In genomic region chr19:3707868-3708206, GRCh38 we compare ENCODE assay signal across 21 cellular contexts. TPM values are rescaled to one million over a fixed set of nuclear protein-coding genes. Genes with fewer than 3 reads are reported as not detected.
DNase-seq lines count a peak whose midpoint lies in the region; ATAC-seq and TF ChIP-seq lines count a peak whose summit lies in the region.
"Had no signal": no experiment of that assay in that cellular context is flagged by ENCODE, and none has a peak within 500 bp of the region (broad histone marks: within the 10 kb centered on the region; RNA-seq: fewer than 3 reads in every experiment).

No MANE protein-coding gene starts in this region.

- BruUV-seq in PC-9 (replicated peaks; lab: Mats Ljungman, UMichigan) = no TSS peak

- H3K27me3 ChIP-seq in PC-9 (ENCODE audit: insufficient read depth, low read depth) (no peaks in the 10 kb centered on the region), parathyroid adenoma (ENCODE audit: control insufficient read depth, insufficient read depth, low read length) (no peaks in the 10 kb centered on the region)
- H3K27me3 ChIP-seq: gastroesophageal sphincter, ovary had no signal

- H3K9me3 ChIP-seq in PC-9 (ENCODE audit: insufficient read depth, low read depth) (no peaks in the 10 kb centered on the region), parathyroid adenoma (ENCODE audit: control insufficient read depth, low read length) (no peaks in the 10 kb centered on the region)
- H3K9me3 ChIP-seq: esophagus muscularis mucosa, gastroesophageal sphincter, ovary had no signal

- peaks cover 15% of the 10 kb centered on the region; the same call in 1 of the 2 replicates for H3F3A ChIP-seq in PC-9 (ENCODE audit: insufficient read depth, low read depth)

- H3K27ac ChIP-seq in C4-2B (peak overlapping the region; percentile 77), PC-9 (no peak overlapping the region), parathyroid adenoma (no peak overlapping the region)
- H3K27ac ChIP-seq: esophagus muscularis mucosa, gastroesophageal sphincter, ovary had no signal

- ATAC-seq in left colon (peak; percentile 13), HG03378 (IDR thresholded peaks at IDR 0.05; ENCODE audit: unreplicated experiment) (no peak)
- ATAC-seq: CD8-positive, alpha-beta T cell; gastroesophageal sphincter; stimulated activated naive CD8-positive, alpha-beta T cell treated with anti-CD3 and anti-CD28 coated beads, Interleukin-15, amount 100 ng/mL, for 72 hours had no signal

- DNase-seq in PC-9 = no peak
- DNase-seq in left colon = no peak
- no peak for DNase-seq in NCI-H446 treated with DMSO at 0.1 percent for 48 hours (lab: John Stamatoyannopoulos, UW)
- DNase-seq in AG08395 (ENCODE audit: low spot score) = no peak
- DNase-seq in kidney tubule cell (ENCODE audit: low spot score) = no peak
- DNase-seq: activated CD4-positive, alpha-beta T cell treated with anti-CD3 and anti-CD28 coated beads, Interleukin-2, amount 50 U/mL, for 48 hours; aorta; CD8-positive, alpha-beta T cell; DMS79; effector CD8-positive, alpha-beta T cell; Karpas-422; NCI-H1092 treated with DMSO at 0.1 percent for 48 hours; ovary; SIG-M5; stimulated activated CD4-positive, alpha-beta T cell treated with anti-CD3 and anti-CD28 coated beads, Interleukin-4, amount 100 ng/mL, for 1 hour; stimulated activated naive CD8-positive, alpha-beta T cell treated with anti-CD3 and anti-CD28 coated beads, Interleukin-15, amount 100 ng/mL, for 72 hours had no signal

- H3K4me3 ChIP-seq in PC-9 (peak overlapping the region; percentile 60), parathyroid adenoma (ENCODE audit: low read depth, low read length) (peak overlapping the region; percentile 48)
- H3K4me3 ChIP-seq: esophagus muscularis mucosa, gastroesophageal sphincter had no signal

- POLR2A ChIA-PET in PC-9 (lab: Charles Lee; ENCODE audit: unreplicated experiment) = no interaction called here

- H4K20me1 ChIP-seq in PC-9 (ENCODE audit: insufficient read depth) = no peaks in the 10 kb centered on the region

- no peak overlapping the region for H3K9ac ChIP-seq in parathyroid adenoma

- H3K79me2 ChIP-seq in PC-9 (ENCODE audit: low read depth) = no peaks in the 10 kb centered on the region
- no peaks in the 10 kb centered on the region for H3K79me2 ChIP-seq in parathyroid adenoma

- peaks cover 24% of the 10 kb centered on the region for H3K4me1 ChIP-seq in PC-9 (replicated peaks; ENCODE audit: insufficient read depth)
- H3K4me1 ChIP-seq in parathyroid adenoma = peaks cover 4% of the 10 kb centered on the region

- CTCF ChIA-PET in PC-9 (lab: Charles Lee) = interaction anchor here (0.6 kb wide), 2 partner anchors 28 to 82 kb away, joined by 3 to 4 read pairs; no protein-coding TSS in a partner anchor

- H3K36me3 ChIP-seq in PC-9 (ENCODE audit: low read depth) (no peaks in the 10 kb centered on the region), parathyroid adenoma (ENCODE audit: control insufficient read depth, insufficient read depth, low read length) (no peaks in the 10 kb centered on the region)
- H3K36me3 ChIP-seq: esophagus muscularis mucosa, gastroesophageal sphincter, ovary had no signal

- TF ChIP-seq CTCF in C4-2B (conservative IDR thresholded peaks at IDR 0.05) = no peak
- no peak for TF ChIP-seq CTCF in PC-9 (conservative IDR thresholded peaks at IDR 0.05)
- no peak for TF ChIP-seq CTCF in parathyroid adenoma (IDR thresholded peaks at IDR 0.05)

- intact Hi-C loops in PC-9 (cut with micrococcal nuclease; ENCODE audit: unreplicated experiment) = no loop called here
- intact Hi-C loops in left colon (cut with DNase I, micrococcal nuclease) = no loop called here

- H3K9me2 ChIP-seq in PC-9 (ENCODE audit: insufficient read depth) = no peaks in the 10 kb centered on the region

- H3K4me2 ChIP-seq in PC-9 (peak overlapping the region; percentile 73), parathyroid adenoma (ENCODE audit: low read length) (peak overlapping the region; percentile 71)

- H2AFZ ChIP-seq in PC-9 = no peak overlapping the region
- H2AFZ ChIP-seq in parathyroid adenoma = peak overlapping the region; percentile 79

RNA-seq across cellular contexts. Expression of gene TJP3, which starts 0.3 kb away (rescaled TPM):
- total RNA-seq in PC-9 (2021) (56.8 and 71.5 TPM in 2 replicates), left colon (100 to 1,000 TPM; 297 to 343 TPM)

RNA-seq across cellular contexts. Expression of gene PIP5K1C, which starts 7.6 kb away (rescaled TPM):
- total RNA-seq in PC-9 (2021) = 19.1 and 20.0 TPM in 2 replicates
- total RNA-seq in left colon = 10 to 100 TPM; 25.1 to 33.1 TPM

RNA-seq across cellular contexts. Expression of gene APBA3, which starts 53.7 kb away (rescaled TPM):
- 16.0 and 22.1 TPM in 2 replicates for total RNA-seq in PC-9 (2021)
- total RNA-seq in left colon = 10 to 100 TPM; 15.4 to 17.5 TPM

RNA-seq across cellular contexts. Expression of gene MRPL54, which starts 54.6 kb away (rescaled TPM):
- 31.6 and 42.0 TPM in 2 replicates for total RNA-seq in PC-9 (2021)
- 10 to 100 TPM; 64.6 to 67.7 TPM for total RNA-seq in left colon
